ENCODE assay signal across 24 cellular contexts in the genomic region with DNA sequence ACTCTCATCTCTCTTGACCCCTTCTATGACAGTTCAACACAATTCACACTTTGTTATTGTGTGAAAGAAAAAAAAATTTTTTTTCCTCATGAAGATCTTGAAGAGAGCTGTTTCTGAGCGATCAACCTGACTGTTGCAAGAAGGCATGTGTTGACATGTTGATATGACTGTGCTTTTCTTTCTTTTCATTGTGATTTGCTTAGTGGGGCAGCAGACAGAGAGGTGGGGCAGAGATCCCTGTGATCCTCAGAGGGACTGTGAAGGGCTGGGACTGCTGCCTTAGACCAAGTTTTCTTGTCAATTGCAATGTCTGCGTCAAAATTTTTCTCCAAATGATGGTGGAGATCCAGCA.
DNase-seq lines count a peak whose midpoint lies in the region; ATAC-seq, FAIRE-seq and TF ChIP-seq lines count a peak whose summit lies in the region.
"Had no signal": no experiment of that assay in that cellular context is flagged by ENCODE, and none has a peak within 500 bp of the region (broad histone marks: within the 10 kb centered on the region; RNA-seq: fewer than 3 reads in every experiment).

No MANE protein-coding gene starts in this region.

- no peak overlapping the region for H3K4me3 ChIP-seq in HEK293 (ENCODE audit: low read depth, low read length)
- no peak overlapping the region for H3K4me3 ChIP-seq in astrocyte (ENCODE audit: insufficient read depth, low read depth, low read length)
- no peak overlapping the region for H3K4me3 ChIP-seq in osteoblast (ENCODE audit: insufficient read depth, low read length)
- H3K4me3 ChIP-seq: A549, SJSA1 had no signal

- no peak for FAIRE-seq in astrocyte (lab: Jason Lieb, UNC)
- FAIRE-seq: A549, H1 had no signal

- POLR2A ChIA-PET in HEK293 (lab: Yijun Ruan, JAX): no interaction called here

- peak overlapping the region; percentile 13 for H3K27ac Mint-ChIP-seq in astrocyte (ENCODE audit: unreplicated experiment)
- peak overlapping the region; percentile 97 for H3K27ac Mint-ChIP-seq in chondrocyte (ENCODE audit: unreplicated experiment)
- H3K27ac Mint-ChIP-seq: IgD-negative memory B cell had no signal

- H3K79me2 ChIP-seq in astrocyte (ENCODE audit: insufficient read depth, low read length): no peaks in the 10 kb centered on the region
- H3K79me2 ChIP-seq in osteoblast (ENCODE audit: insufficient read depth, low read length): no peaks in the 10 kb centered on the region

- H2AFZ ChIP-seq in astrocyte (ENCODE audit: low read depth, low read length) (no peak overlapping the region), osteoblast (ENCODE audit: low read length) (peak overlapping the region; percentile 4)

- no peak for DNase-seq in astrocyte (ENCODE audit: low read depth)
- DNase-seq in chondrocyte (ENCODE audit: low spot score): no peak
- DNase-seq in osteoblast (ENCODE audit: insufficient read length, low spot score, missing footprints): no peak
- no peak for DNase-seq in T-helper 2 cell
- DNase-seq: C1 segment of cervical spinal cord; CD4-positive, alpha-beta memory T cell; COR-L47; NCI-H1092; NCI-H1417 treated with DMSO at 0.1 percent for 48 hours; NCI-H1694 treated with DMSO at 0.1 percent for 48 hours; NCI-H2081; NCI-H2171 treated with DMSO at 0.1 percent for 48 hours; NCI-H510A treated with DMSO at 0.1 percent for 48 hours; Right ventricle myocardium superior had no signal

- H3K9me3 Mint-ChIP-seq in astrocyte (ENCODE audit: unreplicated experiment) (peaks cover 9% of the 10 kb centered on the region), chondrocyte (ENCODE audit: low read depth) (peaks cover 6% of the 10 kb centered on the region)

- H3K27me3 Mint-ChIP-seq in astrocyte (ENCODE audit: low read depth, unreplicated experiment): no peaks in the 10 kb centered on the region
- no peaks in the 10 kb centered on the region for H3K27me3 Mint-ChIP-seq in chondrocyte (ENCODE audit: low read depth)

- H3K4me1 ChIP-seq in HEK293 (ENCODE audit: control insufficient read depth, insufficient read depth, low read length) (no peaks in the 10 kb centered on the region), astrocyte (ENCODE audit: insufficient read depth, low read length) (peaks cover 24% of the 10 kb centered on the region), osteoblast (ENCODE audit: insufficient read depth, low read length) (peaks cover 40% of the 10 kb centered on the region)

- CTCF ChIA-PET in HEK293 (lab: Yijun Ruan, JAX): no interaction called here

- H3K4me3 Mint-ChIP-seq in astrocyte (ENCODE audit: unreplicated experiment) (no peak overlapping the region), chondrocyte (ENCODE audit: unreplicated experiment) (no peak overlapping the region)
- H3K4me3 Mint-ChIP-seq: CD4-positive, alpha-beta memory T cell; IgD-negative memory B cell had no signal

- ATAC-seq in GM21717 (IDR thresholded peaks at IDR 0.05; ENCODE audit: unreplicated experiment): no peak
- ATAC-seq in GM18517 (IDR thresholded peaks at IDR 0.05; ENCODE audit: unreplicated experiment): no peak
- ATAC-seq in GM21529 (IDR thresholded peaks at IDR 0.05; ENCODE audit: unreplicated experiment): no peak
- ATAC-seq: A549, HCT116 had no signal

- no peaks in the 10 kb centered on the region for H3K9me3 ChIP-seq in HEK293 (ENCODE audit: control insufficient read depth, insufficient read depth, low read depth, low read length)
- peaks cover 7% of the 10 kb centered on the region for H3K9me3 ChIP-seq in astrocyte (ENCODE audit: insufficient read depth, low read depth, low read length)
- no peaks in the 10 kb centered on the region for H3K9me3 ChIP-seq in osteoblast (ENCODE audit: low read depth, low read length)

- H3K4me2 ChIP-seq in astrocyte (ENCODE audit: low read length) (peak overlapping the region; percentile 37), osteoblast (ENCODE audit: insufficient read depth, low read length) (peak overlapping the region; percentile 30)
- H3K4me2 ChIP-seq: A549 had no signal

- H3K4me1 Mint-ChIP-seq in astrocyte (ENCODE audit: low read depth, unreplicated experiment): peaks cover 19% of the 10 kb centered on the region
- H3K4me1 Mint-ChIP-seq in chondrocyte (ENCODE audit: low read depth): peaks cover 45% of the 10 kb centered on the region
- H3K4me1 Mint-ChIP-seq: CD4-positive, alpha-beta memory T cell had no signal

- H3K36me3 Mint-ChIP-seq in astrocyte (ENCODE audit: low read depth, unreplicated experiment): no peaks in the 10 kb centered on the region
- H3K36me3 Mint-ChIP-seq in chondrocyte (ENCODE audit: low read depth): peaks cover 3% of the 10 kb centered on the region

- H3K9ac ChIP-seq in astrocyte (ENCODE audit: low read length): peak overlapping the region; percentile 35

- no peak for TF ChIP-seq CTCF in HEK293 (tag by site-specific recombination; IDR thresholded peaks at IDR 0.05)
- no peak for TF ChIP-seq CTCF in astrocyte (IDR thresholded peaks at IDR 0.05; ENCODE audit: insufficient read depth, low read depth, low read length)
- no peak for TF ChIP-seq CTCF in chondrocyte (IDR thresholded peaks at IDR 0.05)
- no peak for TF ChIP-seq CTCF in osteoblast (IDR thresholded peaks at IDR 0.05; ENCODE audit: extremely low read depth, low read depth, low read length)

- H3K36me3 ChIP-seq in HEK293 (ENCODE audit: control insufficient read depth in 2 of 2, insufficient read depth in 1 of 2, low read length in 2 of 2) (no peaks in the 10 kb centered on the region), astrocyte (ENCODE audit: insufficient read depth, low read length) (no peaks in the 10 kb centered on the region), osteoblast (ENCODE audit: insufficient read depth, low read length) (no peaks in the 10 kb centered on the region)
- H3K36me3 ChIP-seq: SJSA1 had no signal

- no peaks in the 10 kb centered on the region for H4K20me1 ChIP-seq in astrocyte (ENCODE audit: insufficient read depth, low read length)
- no peaks in the 10 kb centered on the region for H4K20me1 ChIP-seq in osteoblast (ENCODE audit: insufficient read depth, low read length)

- H3K27ac ChIP-seq in HEK293 (ENCODE audit: extremely low read depth, low read depth, low read length) (no peak overlapping the region), astrocyte (ENCODE audit: low read depth, low read length) (peak overlapping the region; percentile 77), osteoblast (ENCODE audit: low read depth, low read length) (peak overlapping the region; percentile 86)
- H3K27ac ChIP-seq: A549, HL-60, SJSA1 had no signal

- H3K27me3 ChIP-seq in astrocyte (ENCODE audit: insufficient read depth, low read length): no peaks in the 10 kb centered on the region
- H3K27me3 ChIP-seq in osteoblast (ENCODE audit: insufficient read depth, low read length): no peaks in the 10 kb centered on the region
- H3K27me3 ChIP-seq: SJSA1 had no signal

TF ChIP-seq in HEK293, 187 proteins besides CTCF, POLR2A, EP300 and RAD21:
- TF ChIP-seq ZNF335 (tag by site-specific recombination; conservative IDR thresholded peaks at IDR 0.05): peak; percentile 22; the same call in 1 of the 2 replicates
- TF ChIP-seq ZFP41 (tag by site-specific recombination; IDR thresholded peaks at IDR 0.05; ENCODE audit: borderline replicate concordance): no peak
